In the genomic region with DNA sequence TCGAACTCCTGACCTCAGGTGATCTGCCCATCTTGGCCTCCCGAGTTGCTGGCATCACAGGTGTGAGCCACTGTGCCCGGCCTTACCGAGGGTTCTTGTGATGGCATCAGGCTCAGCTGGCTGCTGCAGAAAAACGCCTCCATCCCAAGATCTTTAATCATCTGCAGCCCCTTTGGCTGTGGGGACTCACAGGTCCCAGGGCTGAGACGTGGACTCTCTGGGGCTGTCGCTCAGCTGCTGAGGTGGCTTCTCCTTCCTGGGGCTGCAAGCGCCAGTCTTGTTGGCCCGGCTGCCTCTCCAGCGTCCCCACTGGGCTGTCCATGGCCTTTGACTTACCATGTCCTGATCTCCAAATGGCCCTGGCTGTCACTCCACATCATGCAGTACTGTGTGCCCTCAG, we compare ENCODE assay signal across 22 cellular contexts. TPM values are rescaled to one million over a fixed set of nuclear protein-coding genes. Genes with fewer than 3 reads are reported as not detected.
"Had no signal": no experiment of that assay in that cellular context is flagged by ENCODE, and none has a peak within 500 bp of the region (broad histone marks: within the 10 kb centered on the region; RNA-seq: fewer than 3 reads in every experiment).

No MANE protein-coding gene starts in this region.

- ATAC-seq: K562 had no signal

- H3K9me3 ChIP-seq: MG63, SJSA1 had no signal

- DNase-seq: MG63, NCI-H1092, NCI-H1105 treated with DMSO at 0.1 percent for 48 hours, NCI-H1417 treated with DMSO at 0.1 percent for 48 hours, NCI-H1694 treated with DMSO at 0.1 percent for 48 hours, NCI-H1930, NCI-H2081, NCI-H2107, NCI-H2227 treated with DMSO at 0.1 percent for 48 hours, NCI-H446, NCI-H510A, NCI-H524 treated with DMSO at 0.1 percent for 48 hours, NCI-H774, Right ventricle myocardium superior, RPMI8226, SIG-M5 had no signal

- FAIRE-seq: HTR-8/SVneo, K562, RCC 7860 had no signal

- H3K27me3 ChIP-seq: MG63, SJSA1 had no signal

- H3K4me3 ChIP-seq: K562, MG63, SJSA1, SK-N-MC had no signal

- H3K4me1 ChIP-seq: SJSA1 had no signal

- H3K27ac ChIP-seq: HL-60, SJSA1, SK-N-MC had no signal

RNA-seq across cellular contexts. Expression of a gene that starts 20.0 kb away (rescaled TPM):
- total RNA-seq: K562 had no signal
- polyA plus RNA-seq: K562 had no signal
